8 cellular contexts compared by ENCODE assay signal in genomic region chr9:33452828-33453271, GRCh38. TPM values are rescaled to one million over a fixed set of nuclear protein-coding genes. Genes with fewer than 3 reads are reported as not detected.
DNase-seq lines count a peak whose midpoint lies in the region; ATAC-seq and TF ChIP-seq lines count a peak whose summit lies in the region.

No MANE protein-coding gene starts in this region.

- no peaks in the 10 kb centered on the region for H3F3A ChIP-seq in PC-3 (ENCODE audit: low read length, unreplicated experiment)

- ATAC-seq in PC-3 (peak; percentile 96), heart left ventricle (peak in 3 of 4 donors; percentile 62 to 69 (median 63)), GM19463 (IDR thresholded peaks at IDR 0.05; ENCODE audit: unreplicated experiment) (no peak)

- no peaks in the 10 kb centered on the region for H3K9me2 ChIP-seq in PC-3 (replicated peaks; ENCODE audit: low read length)

- no peaks in the 10 kb centered on the region for H4K20me1 ChIP-seq in PC-3 (ENCODE audit: low read length)

- no TSS peak for BruUV-seq in PC-3 (replicated peaks; lab: Mats Ljungman, UMichigan)

- H3K27ac ChIP-seq in PC-3 (ENCODE audit: low read length) (peak overlapping the region; percentile 45), heart left ventricle (no peak overlapping the region), sigmoid colon (no peak overlapping the region)

- no peaks in the 10 kb centered on the region for H3K79me2 ChIP-seq in PC-3 (ENCODE audit: low read length)

- H3K27me3 ChIP-seq in PC-3 (ENCODE audit: low read length) (no peaks in the 10 kb centered on the region), heart left ventricle (no peaks in the 10 kb centered on the region), skeletal muscle satellite cell (ENCODE audit: control insufficient read depth, insufficient read depth, low read length) (no peaks in the 10 kb centered on the region), sigmoid colon (no peaks in the 10 kb centered on the region)

- H3K4me1 ChIP-seq in PC-3 (ENCODE audit: insufficient read depth, low read length) (peaks cover 7% of the 10 kb centered on the region), heart left ventricle (peaks cover 0 to 10% (median under 1%) of the 10 kb centered on the region in 12 donors), skeletal muscle satellite cell (ENCODE audit: control insufficient read depth, insufficient read depth, low read length) (peaks cover 12% of the 10 kb centered on the region), sigmoid colon (peaks cover 0 to 2% (median 2%) of the 10 kb centered on the region in 4 donors)

- H2AFZ ChIP-seq in PC-3 (ENCODE audit: low read length) = no peak overlapping the region

- H3K9ac ChIP-seq in PC-3 (ENCODE audit: low read length) = 0 out of 2 replicates have a peak overlapping the region, but pooled peaks have one; percentile 5
- H3K9ac ChIP-seq in skeletal muscle satellite cell (ENCODE audit: low read depth, low read length) = peak overlapping the region; percentile 25

- no peak overlapping the region for H3K4me3 ChIP-seq in HFF-Myc (replicated peaks; ENCODE audit: low read depth, low read length)
- no peak overlapping the region for H3K4me3 ChIP-seq in PC-3 (ENCODE audit: low read length)
- H3K4me3 ChIP-seq in heart left ventricle = no peak overlapping the region
- H3K4me3 ChIP-seq in skeletal muscle satellite cell (ENCODE audit: low read length) = no peak overlapping the region
- no peak overlapping the region for H3K4me3 ChIP-seq in sigmoid colon

- 7 to 23% (median 18%) methylated on average over 3 to 7 of the region's 7 CpGs for WGBS in heart left ventricle, 4 donors
- WGBS in sigmoid colon, 2 donors = 25 to 31% methylated on average over 7 of the region's 7 CpGs

- H3K36me3 ChIP-seq in PC-3 (ENCODE audit: low read depth, low read length) (no peaks in the 10 kb centered on the region), heart left ventricle (no peaks in the 10 kb centered on the region), skeletal muscle satellite cell (ENCODE audit: insufficient read depth, low read length) (no peaks in the 10 kb centered on the region), sigmoid colon (no peaks in the 10 kb centered on the region)

- peak; percentile 91 for DNase-seq in DMS53 (lab: John Stamatoyannopoulos, UW)
- DNase-seq in HFF-Myc (ENCODE audit: extremely low read depth, low read depth) = peak; percentile 60
- peak; percentile 86 for DNase-seq in PC-3
- peak; percentile 58 for DNase-seq in activated naive CD4-positive, alpha-beta T cell treated with Interleukin-2 at 50 U/mL for 16 hours
- peak in 4 of 5 donors; percentile 37 to 72 (median 54) for DNase-seq in heart left ventricle
- DNase-seq in sigmoid colon = no peak

- TF ChIP-seq POLR2A in heart left ventricle (IDR thresholded peaks at IDR 0.05) (no peak), sigmoid colon (IDR thresholded peaks at IDR 0.05) (no peak)

- H3K4me2 ChIP-seq in PC-3 (ENCODE audit: low read length) (peak overlapping the region; percentile 8; the same call in 1 of the 2 replicates), skeletal muscle satellite cell (ENCODE audit: low read length) (peak overlapping the region; percentile 32)

- CTCF ChIA-PET in PC-3 (lab: Charles Lee) = interaction anchor here (0.5 to 1.2 kb wide), 11 partner anchors 14 to 219 kb away, joined by 3 to 10 read pairs (median 4); partner anchors contain the start of gene NOL6

- H3K9me3 ChIP-seq in PC-3 (ENCODE audit: low read length) (no peaks in the 10 kb centered on the region), heart left ventricle (no peaks in the 10 kb centered on the region), skeletal muscle satellite cell (replicated peaks; ENCODE audit: low read length) (no peaks in the 10 kb centered on the region), sigmoid colon (no peaks in the 10 kb centered on the region)

- POLR2A ChIA-PET in PC-3 (lab: Charles Lee; ENCODE audit: unreplicated experiment) = no interaction called here

- no peak for TF ChIP-seq EP300 in sigmoid colon (IDR thresholded peaks at IDR 0.05)

- peak; percentile 92 for TF ChIP-seq CTCF in HFF-Myc (IDR thresholded peaks at IDR 0.05; ENCODE audit: low read depth, low read length, missing control alignments)
- peak; percentile 88 for TF ChIP-seq CTCF in PC-3 (conservative IDR thresholded peaks at IDR 0.05; ENCODE audit: low read depth, low read length)
- peak; percentile 38 to 65 (median 58) for TF ChIP-seq CTCF in heart left ventricle (IDR thresholded peaks at IDR 0.05)
- TF ChIP-seq CTCF in sigmoid colon (IDR thresholded peaks at IDR 0.05) = peak in 1 of 4 experiments; percentile 21

- intact Hi-C loops in PC-3 (cut with micrococcal nuclease) (no loop called here), heart left ventricle (cut with DNase I) (loop anchor here in 4 of 10 donors (1.0 to 10.0 kb wide), 4 partner anchors 41 to 168 kb away; partner anchors contain the start of gene AQP7 (in 1 of the 4)), sigmoid colon (cut with DNase I) (no loop called here)

RNA-seq across cellular contexts. Expression of gene AQP3, which starts 5.5 kb away (rescaled TPM):
- total RNA-seq in PC-3 (2014; rRNA removed) (5.1 and 9.6 TPM in 2 replicates), heart left ventricle (100 to 1,000 TPM in 1 of 9 donors, 10 to 100 TPM in 6, 1 to 10 TPM in 2; 6.0 to 116 (median 13.3) TPM), sigmoid colon (1 to 10 TPM; 3.0 to 6.9 (median 4.5) TPM)
- polyA plus RNA-seq in heart left ventricle (10 to 100 TPM in 1 of 2 donors, 1 to 10 TPM in 1; 7.5 to 27.1 TPM), sigmoid colon (10 to 100 TPM in 1 of 3 donors, 1 to 10 TPM in 2; 1.6 to 13.6 (median 1.8) TPM)
- total RNA-seq in skeletal muscle satellite cell (2012; rRNA removed) = 0.25 and 2.0 TPM in 2 replicates

RNA-seq across cellular contexts. Expression of gene NOL6, which starts 20.9 kb away (rescaled TPM):
- total RNA-seq in PC-3 (2014; rRNA removed) (35.9 and 55.2 TPM in 2 replicates), heart left ventricle (10 to 100 TPM; 11.2 to 22.1 (median 14.9) TPM), sigmoid colon (10 to 100 TPM in 2 of 4 donors, 1 to 10 TPM in 2; 8.2 to 17.2 (median 10.3) TPM)
- polyA plus RNA-seq in heart left ventricle (10 to 100 TPM; 13.6 to 28.2 TPM), sigmoid colon (10 to 100 TPM in 1 of 3 donors, 1 to 10 TPM in 2; 5.5 to 23.6 (median 7.8) TPM)
- 41.8 and 45.7 TPM in 2 replicates for total RNA-seq in skeletal muscle satellite cell (2012; rRNA removed)

RNA-seq across cellular contexts. Expression of gene AQP7, which starts 50.5 kb away (rescaled TPM):
- total RNA-seq in PC-3 (2014; rRNA removed) = not detected in 2 replicates
- total RNA-seq in heart left ventricle = 100 to 1,000 TPM in 6 of 9 donors, 10 to 100 TPM in 3; 82.5 to 252 (median 113) TPM
- polyA plus RNA-seq in heart left ventricle = 100 to 1,000 TPM in 1 of 2 donors, 10 to 100 TPM in 1; 32.1 to 216 TPM
- 0.76 TPM in 1 of 2 replicates, not detected in the other for total RNA-seq in skeletal muscle satellite cell (2012; rRNA removed)
- 1 to 10 TPM in 2 of 4 donors, under 1 TPM in 1, not detected in 1; 0.33 to 8.6 (median 2.8) TPM for total RNA-seq in sigmoid colon
- polyA plus RNA-seq in sigmoid colon = 10 to 100 TPM in 1 of 3 donors, 1 to 10 TPM in 2; 2.4 to 14.6 (median 8.6) TPM

Comparison
In these comparisons a context has a peak if more than half of its experiments do, and no peak if none do; other contexts are left out.
1. RNA of gene AQP7, which starts 50.5 kb away (total RNA-seq): 82.5 to 252 TPM in heart left ventricle; 0.33 to 8.6 TPM in sigmoid colon and not detected in PC-3; every median in the first group is over 4 times any median in the second.